In the genomic region with DNA sequence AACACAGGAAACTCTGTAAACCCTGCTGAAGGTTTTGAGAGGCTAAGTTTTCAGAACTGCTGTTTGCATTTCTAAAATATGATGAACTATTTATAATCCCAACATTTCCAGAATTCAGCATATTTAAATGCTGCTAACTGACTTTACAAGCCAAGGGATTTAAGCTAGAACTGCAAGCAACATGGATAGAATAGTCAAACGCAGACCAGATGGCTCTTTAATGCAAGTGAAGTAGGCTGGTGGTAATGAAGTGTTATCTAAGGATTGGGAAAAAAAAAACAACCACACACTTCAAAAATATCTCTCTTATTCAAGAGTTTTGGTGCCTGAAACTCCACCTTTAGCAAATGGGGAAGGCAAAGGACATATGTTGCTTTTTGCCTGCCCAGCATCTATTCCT, we compare ENCODE assay signal across 1 cellular context.
TF ChIP-seq lines count a peak whose summit lies in the region.

No MANE protein-coding gene starts in this region.

TF ChIP-seq in IMR-90, 13 proteins besides CTCF, POLR2A, EP300 and RAD21 (continued from another document):
- TF ChIP-seq NFE2L2 (IDR thresholded peaks at IDR 0.05; ENCODE audit: low read depth, low read length) (no peak), RFX5 (IDR thresholded peaks at IDR 0.05; ENCODE audit: low read depth, low read length) (no peak), MAFK (IDR thresholded peaks at IDR 0.05; ENCODE audit: low read depth, low read length) (no peak)
